Comparison of ENCODE assay signal across 23 cellular contexts in the genomic region with DNA sequence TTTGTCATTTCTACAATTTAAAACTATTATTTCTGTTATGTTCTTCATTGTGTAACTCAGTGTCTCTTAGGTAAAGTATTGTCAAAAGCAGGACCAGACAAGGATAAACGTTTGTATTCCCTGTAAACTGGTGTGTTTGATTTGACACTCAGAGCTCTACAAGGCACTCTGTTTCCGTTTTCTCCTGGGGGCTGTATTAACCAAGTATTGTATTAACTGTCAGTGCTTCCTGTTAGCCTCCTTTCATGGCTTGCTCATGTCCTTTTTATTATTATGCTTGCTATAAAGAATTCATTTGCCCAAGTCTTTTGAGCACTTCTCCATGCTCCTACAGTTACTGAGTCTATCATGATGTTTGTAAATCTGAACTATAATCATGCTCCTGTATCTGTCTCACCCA.
DNase-seq lines count a peak whose midpoint lies in the region; ATAC-seq, FAIRE-seq and TF ChIP-seq lines count a peak whose summit lies in the region.
"Had no signal": no experiment of that assay in that cellular context is flagged by ENCODE, and none has a peak within 500 bp of the region (broad histone marks: within the 10 kb centered on the region; RNA-seq: fewer than 3 reads in every experiment).

No MANE protein-coding gene starts in this region.

- peak overlapping the region; percentile 63 for H3K4me2 ChIP-seq in Loucy (ENCODE audit: low read depth, low read length, poor library complexity, severe bottlenecking)

- TF ChIP-seq CTCF in Loucy (conservative IDR thresholded peaks at IDR 0.05; ENCODE audit: low read length) (no peak), upper lobe of right lung (IDR thresholded peaks at IDR 0.05) (no peak)

- peaks cover 9% of the 10 kb centered on the region; the same call in 1 of the 2 replicates for H3F3A ChIP-seq in Loucy (ENCODE audit: low read depth)

- H3K4me3 ChIP-seq in Loucy (ENCODE audit: low read length, poor library complexity, severe bottlenecking) (peak overlapping the region; percentile 34), iPS-20b (ENCODE audit: low read length) (no peak overlapping the region), upper lobe of right lung (no peak overlapping the region)
- H3K4me3 ChIP-seq: heart left ventricle, Peyer's patch, sigmoid colon, SJCRH30, stomach, tibial nerve had no signal

- intact Hi-C loops in upper lobe of right lung (cut with DNase I) = no loop called here

- no peaks in the 10 kb centered on the region for H4K20me1 ChIP-seq in Loucy (ENCODE audit: insufficient read depth, low read length, poor library complexity, severe bottlenecking)

- POLR2A ChIA-PET in HEK293T (lab: Yijun Ruan, JAX) = interaction anchor here (0.6 kb wide), 1 partner anchor 710 kb away, joined by 3 read pairs; no protein-coding TSS in a partner anchor

- H3K36me3 ChIP-seq in Loucy (ENCODE audit: insufficient read depth, low read length) (no peaks in the 10 kb centered on the region), iPS-20b (ENCODE audit: insufficient read depth, low read depth, low read length) (no peaks in the 10 kb centered on the region), upper lobe of right lung (no peaks in the 10 kb centered on the region)
- H3K36me3 ChIP-seq: heart left ventricle, Peyer's patch, sigmoid colon, SJCRH30, stomach, tibial nerve had no signal

- H3K27ac ChIP-seq in iPS-20b (ENCODE audit: low read length) = peak overlapping the region; percentile 55
- H3K27ac ChIP-seq in upper lobe of right lung = no peak overlapping the region
- H3K27ac ChIP-seq: epithelial cell of prostate, heart left ventricle, Peyer's patch, sigmoid colon, SJCRH30, stomach, tibial nerve had no signal

- peak; percentile 34 for ATAC-seq in GM21381 (IDR thresholded peaks at IDR 0.05; ENCODE audit: unreplicated experiment)
- no peak for ATAC-seq in upper lobe of right lung
- ATAC-seq: activated CD4-positive, alpha-beta T cell treated with anti-CD3 and anti-CD28 coated beads for 36 hours; activated naive CD8-positive, alpha-beta T cell treated with anti-CD3 and anti-CD28 coated beads, Interleukin-2, amount 50 U/mL, for 24 hours; heart left ventricle had no signal

- H3K79me2 ChIP-seq in Loucy (ENCODE audit: insufficient read depth, low read length) = no peaks in the 10 kb centered on the region

- DNase-seq in GM12891 (ENCODE audit: insufficient read length, low spot score) (no peak), upper lobe of right lung (no peak), HEK293T (ENCODE audit: extremely low spot score) (no peak), NCI-H2196 treated with DMSO at 0.1 percent for 48 hours (lab: John Stamatoyannopoulos, UW; ENCODE audit: unreplicated experiment) (no peak)
- DNase-seq: activated CD4-positive, alpha-beta T cell treated with anti-CD3 and anti-CD28 coated beads for 36 hours; activated gamma-delta T cell; activated naive CD8-positive, alpha-beta T cell treated with anti-CD3 and anti-CD28 coated beads, Interleukin-2, amount 50 U/mL, for 24 hours; CD4-positive, alpha-beta memory T cell; cerebellar nuclear complex; DMS79; heart left ventricle; NCI-H510A; Peyer's patch; sigmoid colon; SJCRH30; stimulated activated CD4-positive, alpha-beta T cell treated with anti-CD3 and anti-CD28 coated beads, Interleukin-15, amount 100 ng/mL, for 24 hours; stomach had no signal

- H2AFZ ChIP-seq in Loucy (ENCODE audit: low read length) = peak overlapping the region; percentile 6; the same call in 1 of the 2 replicates

- no peaks in the 10 kb centered on the region for H3K9me3 ChIP-seq in Loucy (ENCODE audit: insufficient read depth, low read depth, low read length)
- H3K9me3 ChIP-seq in iPS-20b (ENCODE audit: insufficient read depth, low read depth, low read length) = no peaks in the 10 kb centered on the region
- no peaks in the 10 kb centered on the region for H3K9me3 ChIP-seq in upper lobe of right lung
- H3K9me3 ChIP-seq: heart left ventricle, Peyer's patch, sigmoid colon, SJCRH30, stomach, tibial nerve had no signal

- no peaks in the 10 kb centered on the region for H3K9me2 ChIP-seq in Loucy (replicated peaks; ENCODE audit: low read depth, low read length)

- peak; percentile 54 for FAIRE-seq in GM12891 (lab: Jason Lieb, UNC)
- FAIRE-seq: H54 had no signal

- no peaks in the 10 kb centered on the region for H3K27me3 ChIP-seq in Loucy (ENCODE audit: insufficient read depth, low read length, poor library complexity, severe bottlenecking)
- H3K27me3 ChIP-seq in iPS-20b (ENCODE audit: insufficient read depth, low read length) = no peaks in the 10 kb centered on the region
- H3K27me3 ChIP-seq in upper lobe of right lung = no peaks in the 10 kb centered on the region
- H3K27me3 ChIP-seq: heart left ventricle, Peyer's patch, sigmoid colon, SJCRH30, stomach, tibial nerve had no signal

- CTCF ChIA-PET in HEK293T (lab: Yijun Ruan, JAX) = no interaction called here

- H3K4me1 ChIP-seq in Loucy (ENCODE audit: insufficient read depth, low read length, poor library complexity, severe bottlenecking) = peaks cover 66% of the 10 kb centered on the region
- peaks cover 7% of the 10 kb centered on the region; the same call in 1 of the 2 replicates for H3K4me1 ChIP-seq in iPS-20b (ENCODE audit: insufficient read depth, low read length)
- no peaks in the 10 kb centered on the region for H3K4me1 ChIP-seq in upper lobe of right lung
- H3K4me1 ChIP-seq: heart left ventricle, Peyer's patch, SJCRH30, stomach, tibial nerve had no signal

- no peak for TF ChIP-seq POLR2A in GM12891 (IDR thresholded peaks at IDR 0.05; ENCODE audit: low read depth, low read length)

- peak overlapping the region; percentile 31 for H3K9ac ChIP-seq in Loucy (ENCODE audit: low read depth, low read length, poor library complexity, severe bottlenecking)
- no peak overlapping the region for H3K9ac ChIP-seq in iPS-20b (ENCODE audit: low read depth, low read length)

TF ChIP-seq in GM12891, 5 proteins besides CTCF, POLR2A, EP300 and RAD21:
- TF ChIP-seq TAF1 (IDR thresholded peaks at IDR 0.05; ENCODE audit: low read depth, low read length) (no peak), PAX5 (IDR thresholded peaks at IDR 0.05; ENCODE audit: insufficient read depth, low read length, severe bottlenecking) (no peak), SPI1 (IDR thresholded peaks at IDR 0.05; ENCODE audit: low read depth, low read length) (no peak), POLR2AphosphoS5 (IDR thresholded peaks at IDR 0.05; ENCODE audit: low read depth, low read length) (no peak), POU2F2 (IDR thresholded peaks at IDR 0.05; ENCODE audit: low read depth, low read length) (no peak)
TF ChIP-seq in GM12891: peak in this region for 0.

TF ChIP-seq in HEK293T, 16 proteins besides CTCF, POLR2A, EP300 and RAD21:
- TF ChIP-seq, protein P1, sequence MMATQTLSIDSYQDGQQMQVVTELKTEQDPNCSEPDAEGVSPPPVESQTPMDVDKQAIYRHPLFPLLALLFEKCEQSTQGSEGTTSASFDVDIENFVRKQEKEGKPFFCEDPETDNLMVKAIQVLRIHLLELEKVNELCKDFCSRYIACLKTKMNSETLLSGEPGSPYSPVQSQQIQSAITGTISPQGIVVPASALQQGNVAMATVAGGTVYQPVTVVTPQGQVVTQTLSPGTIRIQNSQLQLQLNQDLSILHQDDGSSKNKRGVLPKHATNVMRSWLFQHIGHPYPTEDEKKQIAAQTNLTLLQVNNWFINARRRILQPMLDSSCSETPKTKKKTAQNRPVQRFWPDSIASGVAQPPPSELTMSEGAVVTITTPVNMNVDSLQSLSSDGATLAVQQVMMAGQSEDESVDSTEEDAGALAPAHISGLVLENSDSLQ (IDR thresholded peaks at IDR 0.05) = no peak
- no peak for TF ChIP-seq ARNT (IDR thresholded peaks at IDR 0.05)
- no peak for TF ChIP-seq SUZ12 (IDR thresholded peaks at IDR 0.05)
- no peak for TF ChIP-seq ZNF384 (IDR thresholded peaks at IDR 0.05)
- no peak for TF ChIP-seq HDGF (IDR thresholded peaks at IDR 0.05; ENCODE audit: borderline replicate concordance)
- no peak for TF ChIP-seq SP1 (IDR thresholded peaks at IDR 0.05)
- no peak for TF ChIP-seq FOXM1 (IDR thresholded peaks at IDR 0.05; ENCODE audit: borderline replicate concordance)
